Comparison of ENCODE assay signal across 8 cellular contexts in genomic region chr19:51107406-51108065, GRCh38. TPM values are rescaled to one million over a fixed set of nuclear protein-coding genes. Genes with fewer than 3 reads are reported as not detected.
DNase-seq lines count a peak whose midpoint lies in the region; ATAC-seq, FAIRE-seq and TF ChIP-seq lines count a peak whose summit lies in the region.

No MANE protein-coding gene starts in this region.

- H3K4me3 ChIP-seq in fibroblast of pulmonary artery (replicated peaks; ENCODE audit: low read depth, low read length) (peak overlapping the region; percentile 89), psoas muscle (peak overlapping the region; percentile 85)

- H3K36me3 ChIP-seq in psoas muscle (ENCODE audit: insufficient read depth in 1 of 2, low read depth in 1 of 2): peaks cover 10 to 23% of the 10 kb centered on the region in 2 donors

- H3K4me3 Mint-ChIP-seq in T-helper 2 cell treated with Interferon-gamma antibody and Interleukin-4, amounts not matched to agents 5 μg/mL and 100 μg/mL, for 36 hours: peak overlapping the region; percentile 95

- no peak for FAIRE-seq in RCC 7860 (lab: Jason Lieb, UNC)

- H3K4me1 Mint-ChIP-seq in T-helper 2 cell treated with Interferon-gamma antibody and Interleukin-4, amounts not matched to agents 5 μg/mL and 100 μg/mL, for 36 hours (ENCODE audit: low read depth): peaks cover 21% of the 10 kb centered on the region

- peaks cover 7% of the 10 kb centered on the region for H3K4me1 ChIP-seq in psoas muscle

- H3K27me3 Mint-ChIP-seq in T-helper 2 cell treated with Interferon-gamma antibody and Interleukin-4, amounts not matched to agents 5 μg/mL and 100 μg/mL, for 36 hours (ENCODE audit: low read depth): no peaks in the 10 kb centered on the region

- peaks cover 11% of the 10 kb centered on the region for H3K36me3 Mint-ChIP-seq in T-helper 2 cell treated with Interferon-gamma antibody and Interleukin-4, amounts not matched to agents 5 μg/mL and 100 μg/mL, for 36 hours (ENCODE audit: low read depth)

- DNase-seq in ACHN (peak; percentile 32), fibroblast of pulmonary artery (ENCODE audit: low read depth) (peak; percentile 25), psoas muscle (peak in 1 of 2 donors; percentile 32), kidney glomerular epithelial cell (lab: John Stamatoyannopoulos, UW) (no peak), HPDE6-E6E7 (ENCODE audit: extremely low spot score) (no peak), RCC 7860 (ENCODE audit: low spot score) (no peak)
- DNase-seq in T-helper 2 cell treated with Interferon-gamma antibody and Interleukin-4, amounts not matched to agents 5 μg/mL and 100 μg/mL, for 36 hours (ENCODE audit: low spot score): no peak

- H3K27ac Mint-ChIP-seq in T-helper 2 cell treated with Interferon-gamma antibody and Interleukin-4, amounts not matched to agents 5 μg/mL and 100 μg/mL, for 36 hours: peak overlapping the region; percentile 96

- H3K27me3 ChIP-seq in psoas muscle (ENCODE audit: insufficient read depth in 3 of 3, low read length in 2 of 3): peaks cover 0 to 5% (median 0%) of the 10 kb centered on the region in 3 donors

- no peaks in the 10 kb centered on the region for H3K9me3 ChIP-seq in psoas muscle

- in situ Hi-C loops in ACHN (cut with HindIII; ENCODE audit: low pct_ligation_motif_present, low pct_unique_long_range_greater_than_20kb, low sequenced_read_pairs): no loop called here

- peak overlapping the region; percentile 75 for H3K27ac ChIP-seq in psoas muscle

- intact Hi-C loops in psoas muscle (cut with DNase I): loop anchor here (2.0 to 10.0 kb wide), 2 partner anchors 293 to 487 kb away; no protein-coding TSS in a partner anchor

- TF ChIP-seq CTCF in fibroblast of pulmonary artery (IDR thresholded peaks at IDR 0.05; ENCODE audit: low read length, missing control alignments) (no peak), psoas muscle (IDR thresholded peaks at IDR 0.05) (no peak)

- peak; percentile 3 for ATAC-seq in GM21786 (IDR thresholded peaks at IDR 0.05; ENCODE audit: unreplicated experiment)
- peak in 3 of 4 donors; percentile 2 to 14 (median 2) for ATAC-seq in psoas muscle

- no peaks in the 10 kb centered on the region for H3K9me3 Mint-ChIP-seq in T-helper 2 cell treated with Interferon-gamma antibody and Interleukin-4, amounts not matched to agents 5 μg/mL and 100 μg/mL, for 36 hours

- 13 to 16% (median 15%) methylated on average over 18 of the region's 18 CpGs for WGBS in psoas muscle, 3 donors

RNA-seq across cellular contexts. Expression of gene CTU1, which starts 0.7 kb away (rescaled TPM):
- 1 to 10 TPM; 4.9 to 9.1 (median 6.0) TPM for total RNA-seq in psoas muscle
- 1 to 10 TPM; 1.4 to 7.5 (median 2.1) TPM for polyA plus RNA-seq in psoas muscle

RNA-seq across cellular contexts. Expression of gene SIGLEC9, which starts 17.2 kb away (rescaled TPM):
- total RNA-seq in psoas muscle: 1 to 10 TPM in 3 of 4 donors, under 1 TPM in 1; 0.73 to 2.2 (median 1.8) TPM
- under 1 TPM; 0.24 to 0.69 (median 0.25) TPM for polyA plus RNA-seq in psoas muscle

RNA-seq across cellular contexts. Expression of gene KLK14, which starts 24.8 kb away (rescaled TPM):
- not detected for total RNA-seq in psoas muscle
- polyA plus RNA-seq in psoas muscle: under 1 TPM in 1 of 3 donors, not detected in 2; 0.20 TPM

RNA-seq across cellular contexts. Expression of gene SIGLEC7, which starts 34.6 kb away (rescaled TPM):
- total RNA-seq in psoas muscle: under 1 TPM; 0.38 to 0.82 (median 0.50) TPM
- polyA plus RNA-seq in psoas muscle: under 1 TPM in 2 of 3 donors, not detected in 1; 0.08 to 0.60 TPM

RNA-seq across cellular contexts. Expression of gene KLK13, which starts 42.6 kb away (rescaled TPM):
- total RNA-seq in psoas muscle: not detected
- polyA plus RNA-seq in psoas muscle: under 1 TPM in 1 of 3 donors, not detected in 2; 0.18 TPM

Comparison
In these comparisons a context has a peak if more than half of its experiments do, and no peak if none do; other contexts are left out.
1. DNase-seq: peak in ACHN (single experiment) and fibroblast of pulmonary artery (single experiment); none in T-helper 2 cell treated with Interferon-gamma antibody and Interleukin-4, amounts not matched to agents 5 μg/mL and 100 μg/mL, for 36 hours (single experiment), kidney glomerular epithelial cell (single experiment), HPDE6-E6E7 (single experiment) and RCC 7860 (single experiment).